In genomic region chr7:37728747-37729146, GRCh38 we compare ENCODE assay signal across 1 cellular context.
TF ChIP-seq lines count a peak whose summit lies in the region.

No MANE protein-coding gene starts in this region.

TF ChIP-seq in GM23338, 12 proteins besides CTCF, POLR2A, EP300 and RAD21 (continued from another document):
- no peak for TF ChIP-seq ZNF462 (CRISPR knock-in tag; IDR thresholded peaks at IDR 0.05)
TF ChIP-seq in GM23338: peak in this region for 0.
